In the genomic region with DNA sequence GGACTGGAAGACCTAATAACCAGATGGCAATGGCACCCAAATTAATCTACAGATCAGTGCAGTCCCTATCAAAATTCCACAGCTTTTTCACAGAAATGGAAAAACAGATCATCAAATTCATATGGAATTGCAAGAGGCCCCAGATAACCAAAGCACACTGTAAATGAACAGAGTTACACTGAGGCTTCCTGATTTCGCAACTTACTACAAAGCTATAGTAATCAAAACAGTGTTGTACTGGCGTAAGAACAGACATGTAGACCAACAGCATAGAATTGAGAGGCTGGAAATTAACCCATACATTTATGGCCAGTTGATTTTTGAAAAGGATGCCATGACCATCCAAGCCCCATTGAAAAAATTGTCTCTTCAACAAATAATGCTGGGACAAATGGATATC, we compare ENCODE assay signal across 2 cellular contexts.
A peak's percentile ranks its signal among the peaks of the same experiment; 100 is the strongest.
TF ChIP-seq lines count a peak whose summit lies in the region.

No MANE protein-coding gene starts in this region.

TF ChIP-seq in HepG2, 621 proteins besides CTCF, POLR2A, EP300 and RAD21:
- TF ChIP-seq CEBPG (CRISPR knock-in tag; IDR thresholded peaks at IDR 0.05) (peak; percentile 42), CEBPB (IDR thresholded peaks at IDR 0.05; ENCODE audit: borderline replicate concordance, low read depth, low read length) (peak; percentile 78; the same call in 1 of the 2 replicates)
- TF ChIP-seq, protein P1, sequence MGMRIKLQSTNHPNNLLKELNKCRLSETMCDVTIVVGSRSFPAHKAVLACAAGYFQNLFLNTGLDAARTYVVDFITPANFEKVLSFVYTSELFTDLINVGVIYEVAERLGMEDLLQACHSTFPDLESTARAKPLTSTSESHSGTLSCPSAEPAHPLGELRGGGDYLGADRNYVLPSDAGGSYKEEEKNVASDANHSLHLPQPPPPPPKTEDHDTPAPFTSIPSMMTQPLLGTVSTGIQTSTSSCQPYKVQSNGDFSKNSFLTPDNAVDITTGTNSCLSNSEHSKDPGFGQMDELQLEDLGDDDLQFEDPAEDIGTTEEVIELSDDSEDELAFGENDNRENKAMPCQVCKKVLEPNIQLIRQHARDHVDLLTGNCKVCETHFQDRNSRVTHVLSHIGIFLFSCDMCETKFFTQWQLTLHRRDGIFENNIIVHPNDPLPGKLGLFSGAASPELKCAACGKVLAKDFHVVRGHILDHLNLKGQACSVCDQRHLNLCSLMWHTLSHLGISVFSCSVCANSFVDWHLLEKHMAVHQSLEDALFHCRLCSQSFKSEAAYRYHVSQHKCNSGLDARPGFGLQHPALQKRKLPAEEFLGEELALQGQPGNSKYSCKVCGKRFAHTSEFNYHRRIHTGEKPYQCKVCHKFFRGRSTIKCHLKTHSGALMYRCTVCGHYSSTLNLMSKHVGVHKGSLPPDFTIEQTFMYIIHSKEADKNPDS (CRISPR knock-in tag; IDR thresholded peaks at IDR 0.05): no peak

TF ChIP-seq in GM23338, 12 proteins besides CTCF, POLR2A, EP300 and RAD21:
- TF ChIP-seq POLR2AphosphoS5 (IDR thresholded peaks at IDR 0.05; ENCODE audit: low read depth) (no peak), NANOG (IDR thresholded peaks at IDR 0.05; ENCODE audit: borderline replicate concordance) (no peak), STAT1 (IDR thresholded peaks at IDR 0.05; ENCODE audit: unreplicated experiment) (no peak), ZNF331 (CRISPR knock-in tag; IDR thresholded peaks at IDR 0.05; ENCODE audit: low read depth) (no peak), JUNB (IDR thresholded peaks at IDR 0.05; ENCODE audit: unreplicated experiment) (no peak), CREB1 (CRISPR knock-in tag; IDR thresholded peaks at IDR 0.05; ENCODE audit: low read depth) (no peak), EZH2phosphoT487 (IDR thresholded peaks at IDR 0.05; ENCODE audit: unreplicated experiment) (no peak)
- TF ChIP-seq, protein P2, sequence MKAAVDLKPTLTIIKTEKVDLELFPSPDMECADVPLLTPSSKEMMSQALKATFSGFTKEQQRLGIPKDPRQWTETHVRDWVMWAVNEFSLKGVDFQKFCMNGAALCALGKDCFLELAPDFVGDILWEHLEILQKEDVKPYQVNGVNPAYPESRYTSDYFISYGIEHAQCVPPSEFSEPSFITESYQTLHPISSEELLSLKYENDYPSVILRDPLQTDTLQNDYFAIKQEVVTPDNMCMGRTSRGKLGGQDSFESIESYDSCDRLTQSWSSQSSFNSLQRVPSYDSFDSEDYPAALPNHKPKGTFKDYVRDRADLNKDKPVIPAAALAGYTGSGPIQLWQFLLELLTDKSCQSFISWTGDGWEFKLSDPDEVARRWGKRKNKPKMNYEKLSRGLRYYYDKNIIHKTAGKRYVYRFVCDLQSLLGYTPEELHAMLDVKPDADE (IDR thresholded peaks at IDR 0.05): no peak
- TF ChIP-seq, protein P3, sequence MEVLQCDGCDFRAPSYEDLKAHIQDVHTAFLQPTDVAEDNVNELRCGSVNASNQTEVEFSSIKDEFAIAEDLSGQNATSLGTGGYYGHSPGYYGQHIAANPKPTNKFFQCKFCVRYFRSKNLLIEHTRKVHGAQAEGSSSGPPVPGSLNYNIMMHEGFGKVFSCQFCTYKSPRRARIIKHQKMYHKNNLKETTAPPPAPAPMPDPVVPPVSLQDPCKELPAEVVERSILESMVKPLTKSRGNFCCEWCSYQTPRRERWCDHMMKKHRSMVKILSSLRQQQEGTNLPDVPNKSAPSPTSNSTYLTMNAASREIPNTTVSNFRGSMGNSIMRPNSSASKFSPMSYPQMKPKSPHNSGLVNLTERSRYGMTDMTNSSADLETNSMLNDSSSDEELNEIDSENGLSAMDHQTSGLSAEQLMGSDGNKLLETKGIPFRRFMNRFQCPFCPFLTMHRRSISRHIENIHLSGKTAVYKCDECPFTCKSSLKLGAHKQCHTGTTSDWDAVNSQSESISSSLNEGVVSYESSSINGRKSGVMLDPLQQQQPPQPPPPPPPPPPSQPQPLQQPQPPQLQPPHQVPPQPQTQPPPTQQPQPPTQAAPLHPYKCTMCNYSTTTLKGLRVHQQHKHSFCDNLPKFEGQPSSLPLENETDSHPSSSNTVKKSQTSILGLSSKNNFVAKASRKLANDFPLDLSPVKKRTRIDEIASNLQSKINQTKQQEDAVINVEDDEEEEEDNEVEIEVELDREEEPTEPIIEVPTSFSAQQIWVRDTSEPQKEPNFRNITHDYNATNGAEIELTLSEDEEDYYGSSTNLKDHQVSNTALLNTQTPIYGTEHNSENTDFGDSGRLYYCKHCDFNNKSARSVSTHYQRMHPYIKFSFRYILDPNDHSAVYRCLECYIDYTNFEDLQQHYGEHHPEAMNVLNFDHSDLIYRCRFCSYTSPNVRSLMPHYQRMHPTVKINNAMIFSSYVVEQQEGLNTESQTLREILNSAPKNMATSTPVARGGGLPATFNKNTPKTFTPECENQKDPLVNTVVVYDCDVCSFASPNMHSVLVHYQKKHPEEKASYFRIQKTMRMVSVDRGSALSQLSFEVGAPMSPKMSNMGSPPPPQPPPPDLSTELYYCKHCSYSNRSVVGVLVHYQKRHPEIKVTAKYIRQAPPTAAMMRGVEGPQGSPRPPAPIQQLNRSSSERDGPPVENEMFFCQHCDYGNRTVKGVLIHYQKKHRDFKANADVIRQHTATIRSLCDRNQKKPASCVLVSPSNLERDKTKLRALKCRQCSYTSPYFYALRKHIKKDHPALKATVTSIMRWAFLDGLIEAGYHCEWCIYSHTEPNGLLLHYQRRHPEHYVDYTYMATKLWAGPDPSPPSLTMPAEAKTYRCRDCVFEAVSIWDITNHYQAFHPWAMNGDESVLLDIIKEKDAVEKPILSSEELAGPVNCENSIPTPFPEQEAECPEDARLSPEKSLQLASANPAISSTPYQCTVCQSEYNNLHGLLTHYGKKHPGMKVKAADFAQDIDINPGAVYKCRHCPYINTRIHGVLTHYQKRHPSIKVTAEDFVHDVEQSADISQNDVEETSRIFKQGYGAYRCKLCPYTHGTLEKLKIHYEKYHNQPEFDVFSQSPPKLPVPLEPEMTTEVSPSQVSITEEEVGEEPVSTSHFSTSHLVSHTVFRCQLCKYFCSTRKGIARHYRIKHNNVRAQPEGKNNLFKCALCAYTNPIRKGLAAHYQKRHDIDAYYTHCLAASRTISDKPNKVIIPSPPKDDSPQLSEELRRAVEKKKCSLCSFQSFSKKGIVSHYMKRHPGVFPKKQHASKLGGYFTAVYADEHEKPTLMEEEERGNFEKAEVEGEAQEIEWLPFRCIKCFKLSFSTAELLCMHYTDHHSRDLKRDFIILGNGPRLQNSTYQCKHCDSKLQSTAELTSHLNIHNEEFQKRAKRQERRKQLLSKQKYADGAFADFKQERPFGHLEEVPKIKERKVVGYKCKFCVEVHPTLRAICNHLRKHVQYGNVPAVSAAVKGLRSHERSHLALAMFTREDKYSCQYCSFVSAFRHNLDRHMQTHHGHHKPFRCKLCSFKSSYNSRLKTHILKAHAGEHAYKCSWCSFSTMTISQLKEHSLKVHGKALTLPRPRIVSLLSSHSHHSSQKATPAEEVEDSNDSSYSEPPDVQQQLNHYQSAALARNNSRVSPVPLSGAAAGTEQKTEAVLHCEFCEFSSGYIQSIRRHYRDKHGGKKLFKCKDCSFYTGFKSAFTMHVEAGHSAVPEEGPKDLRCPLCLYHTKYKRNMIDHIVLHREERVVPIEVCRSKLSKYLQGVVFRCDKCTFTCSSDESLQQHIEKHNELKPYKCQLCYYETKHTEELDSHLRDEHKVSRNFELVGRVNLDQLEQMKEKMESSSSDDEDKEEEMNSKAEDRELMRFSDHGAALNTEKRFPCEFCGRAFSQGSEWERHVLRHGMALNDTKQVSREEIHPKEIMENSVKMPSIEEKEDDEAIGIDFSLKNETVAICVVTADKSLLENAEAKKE (CRISPR knock-in tag; IDR thresholded peaks at IDR 0.05): no peak
- TF ChIP-seq, protein P4, sequence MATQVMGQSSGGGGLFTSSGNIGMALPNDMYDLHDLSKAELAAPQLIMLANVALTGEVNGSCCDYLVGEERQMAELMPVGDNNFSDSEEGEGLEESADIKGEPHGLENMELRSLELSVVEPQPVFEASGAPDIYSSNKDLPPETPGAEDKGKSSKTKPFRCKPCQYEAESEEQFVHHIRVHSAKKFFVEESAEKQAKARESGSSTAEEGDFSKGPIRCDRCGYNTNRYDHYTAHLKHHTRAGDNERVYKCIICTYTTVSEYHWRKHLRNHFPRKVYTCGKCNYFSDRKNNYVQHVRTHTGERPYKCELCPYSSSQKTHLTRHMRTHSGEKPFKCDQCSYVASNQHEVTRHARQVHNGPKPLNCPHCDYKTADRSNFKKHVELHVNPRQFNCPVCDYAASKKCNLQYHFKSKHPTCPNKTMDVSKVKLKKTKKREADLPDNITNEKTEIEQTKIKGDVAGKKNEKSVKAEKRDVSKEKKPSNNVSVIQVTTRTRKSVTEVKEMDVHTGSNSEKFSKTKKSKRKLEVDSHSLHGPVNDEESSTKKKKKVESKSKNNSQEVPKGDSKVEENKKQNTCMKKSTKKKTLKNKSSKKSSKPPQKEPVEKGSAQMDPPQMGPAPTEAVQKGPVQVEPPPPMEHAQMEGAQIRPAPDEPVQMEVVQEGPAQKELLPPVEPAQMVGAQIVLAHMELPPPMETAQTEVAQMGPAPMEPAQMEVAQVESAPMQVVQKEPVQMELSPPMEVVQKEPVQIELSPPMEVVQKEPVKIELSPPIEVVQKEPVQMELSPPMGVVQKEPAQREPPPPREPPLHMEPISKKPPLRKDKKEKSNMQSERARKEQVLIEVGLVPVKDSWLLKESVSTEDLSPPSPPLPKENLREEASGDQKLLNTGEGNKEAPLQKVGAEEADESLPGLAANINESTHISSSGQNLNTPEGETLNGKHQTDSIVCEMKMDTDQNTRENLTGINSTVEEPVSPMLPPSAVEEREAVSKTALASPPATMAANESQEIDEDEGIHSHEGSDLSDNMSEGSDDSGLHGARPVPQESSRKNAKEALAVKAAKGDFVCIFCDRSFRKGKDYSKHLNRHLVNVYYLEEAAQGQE (IDR thresholded peaks at IDR 0.05; ENCODE audit: unreplicated experiment): no peak
